21 cellular contexts compared by ENCODE assay signal in the genomic region with DNA sequence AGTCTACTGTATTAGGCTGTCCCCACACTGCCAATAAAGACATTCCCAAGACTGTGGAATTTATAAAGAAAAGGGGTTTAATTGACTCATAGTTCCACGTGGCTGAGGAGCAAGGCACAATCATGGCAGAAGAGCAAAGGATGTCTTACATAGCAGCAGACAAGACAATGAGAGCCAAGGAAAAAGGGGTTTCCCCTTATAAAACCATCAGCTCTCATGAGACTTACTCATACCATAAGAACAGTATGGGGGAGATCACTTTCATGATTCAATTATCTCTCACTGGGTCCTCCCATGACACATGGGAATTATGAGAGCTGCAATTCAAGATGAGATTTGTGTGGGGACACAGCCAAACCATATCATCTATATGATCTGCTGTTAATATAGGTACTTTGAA. TPM values are rescaled to one million over a fixed set of nuclear protein-coding genes. Genes with fewer than 3 reads are reported as not detected.
DNase-seq lines count a peak whose midpoint lies in the region; ATAC-seq, FAIRE-seq and TF ChIP-seq lines count a peak whose summit lies in the region.
"Had no signal": no experiment of that assay in that cellular context is flagged by ENCODE, and none has a peak within 500 bp of the region (broad histone marks: within the 10 kb centered on the region; RNA-seq: fewer than 3 reads in every experiment).

No MANE protein-coding gene starts in this region.

- POLR2A ChIA-PET in GM12878 (lab: Charles Lee) (no interaction called here), Caco-2 (lab: Charles Lee) (no interaction called here)

- H3K79me2 ChIP-seq in GM12878 (ENCODE audit: control insufficient read depth, insufficient read depth, low read length), result no peaks in the 10 kb centered on the region

- H3K27me3 Mint-ChIP-seq in activated naive CD4-positive, alpha-beta T cell treated with anti-CD3 and anti-CD28 coated beads for 36 hours (ENCODE audit: low read depth), result peaks cover 46% of the 10 kb centered on the region
- peaks cover 32% of the 10 kb centered on the region for H3K27me3 Mint-ChIP-seq in T-helper 2 cell treated with Interferon-gamma antibody and Interleukin-4, amounts not matched to agents 5 μg/mL and 100 μg/mL, for 36 hours (ENCODE audit: low read depth)
- H3K27me3 Mint-ChIP-seq in Caco-2 (ENCODE audit: insufficient read depth, unreplicated experiment), result peaks cover 4% of the 10 kb centered on the region

- BruUV-seq in GM12878 (replicated peaks; lab: Mats Ljungman, UMichigan) (no TSS peak), Caco-2 (replicated peaks; lab: Mats Ljungman, UMichigan) (no TSS peak)

- H3K36me3 ChIP-seq in GM12878 (ENCODE audit: control insufficient read depth in 2 of 2, insufficient read depth in 2 of 2, low read length in 1 of 2) (no peaks in the 10 kb centered on the region), Caco-2 (ENCODE audit: control insufficient read depth, insufficient read depth, low read length) (no peaks in the 10 kb centered on the region)
- H3K36me3 ChIP-seq: BLaER1 had no signal

- no peak for TF ChIP-seq CTCF in GM12878 (IDR thresholded peaks at IDR 0.05 in 2 of 3, conservative IDR thresholded peaks at IDR 0.05 in 1 of 3; ENCODE audit: control insufficient read depth in 2 of 3, extremely low read depth in 1 of 3, insufficient read depth in 1 of 3, low read depth in 3 of 3, low read length in 3 of 3)
- no peak for TF ChIP-seq CTCF in Caco-2 (IDR thresholded peaks at IDR 0.05; ENCODE audit: insufficient read depth in 1 of 2, low read depth in 1 of 2, low read length in 1 of 2, severe bottlenecking in 1 of 2, unreplicated experiment in 1 of 2)

- intact Hi-C loops in activated naive CD4-positive, alpha-beta T cell treated with anti-CD3 and anti-CD28 coated beads for 36 hours (cut with micrococcal nuclease), result loop anchor here (1.0 to 5.0 kb wide), 2 partner anchors 72 to 245 kb away; no protein-coding TSS in a partner anchor
- intact Hi-C loops in GM12878 (cut with micrococcal nuclease; ENCODE audit: unreplicated experiment) (no loop called here), Caco-2 (cut with micrococcal nuclease; ENCODE audit: unreplicated experiment) (no loop called here)

- H2AFZ ChIP-seq in GM12878 (ENCODE audit: control insufficient read depth, low read depth, low read length), result no peak overlapping the region

- no peak overlapping the region for H3K4me3 Mint-ChIP-seq in activated naive CD4-positive, alpha-beta T cell treated with anti-CD3 and anti-CD28 coated beads for 36 hours
- H3K4me3 Mint-ChIP-seq in T-helper 2 cell treated with Interferon-gamma antibody and Interleukin-4, amounts not matched to agents 5 μg/mL and 100 μg/mL, for 36 hours, result no peak overlapping the region
- H3K4me3 Mint-ChIP-seq in stimulated activated effector memory CD8-positive, alpha-beta T cell treated with anti-CD3 and anti-CD28 coated beads, Interleukin-12 subunit alpha, Interleukin-12 subunit beta, amount 100 ng/mL, for 72 hours, result no peak overlapping the region
- H3K4me3 Mint-ChIP-seq in Caco-2 (ENCODE audit: unreplicated experiment), result no peak overlapping the region
- H3K4me3 Mint-ChIP-seq: CD4-positive, alpha-beta memory T cell; H9; HFFc6 had no signal

- H4K20me1 ChIP-seq in GM12878 (ENCODE audit: control insufficient read depth, insufficient read depth), result no peaks in the 10 kb centered on the region
- H4K20me1 ChIP-seq: BLaER1 had no signal

- no peak for TF ChIP-seq EP300 in GM12878 (IDR thresholded peaks at IDR 0.05; ENCODE audit: borderline replicate concordance in 1 of 2, control insufficient read depth in 1 of 2, low read depth in 2 of 2, low read length in 2 of 2)

- RAD21 ChIA-PET in GM12878 (lab: Charles Lee; ENCODE audit: unreplicated experiment), result interaction anchor here (0.9 kb wide), 1 partner anchor 55 kb away, joined by 3 read pairs; no protein-coding TSS in a partner anchor

- peak; percentile 99 for ATAC-seq in activated naive CD4-positive, alpha-beta T cell treated with anti-CD3 and anti-CD28 coated beads, Interleukin-2, amount 50 U/mL, for 72 hours
- ATAC-seq in GM12878 (peak; percentile 49; the same call in 2 of the 3 replicates), HG02981 (IDR thresholded peaks at IDR 0.05; ENCODE audit: unreplicated experiment) (no peak)
- ATAC-seq in stimulated activated effector memory CD8-positive, alpha-beta T cell treated with anti-CD3 and anti-CD28 coated beads, Interleukin-12 subunit alpha, Interleukin-12 subunit beta, amount 100 ng/mL, for 72 hours, result peak; percentile 93

- H3K9ac ChIP-seq in GM12878 (ENCODE audit: control insufficient read depth, insufficient read depth, low read length), result no peak overlapping the region
- H3K9ac ChIP-seq: BLaER1 had no signal

- no peak for TF ChIP-seq RAD21 in GM12878 (IDR thresholded peaks at IDR 0.05; ENCODE audit: insufficient read depth, low read depth, low read length)

- H3K4me3 ChIP-seq in GM12878, result no peak overlapping the region
- H3K4me3 ChIP-seq in Caco-2 (ENCODE audit: low read depth, low read length), result no peak overlapping the region
- H3K4me3 ChIP-seq: BLaER1 had no signal

- WGBS in GM12878 (ENCODE audit: insufficient coverage, insufficient replicate concordance, low lambda C conversion rate, missing lambda C conversion rate), result 0% methylated on average over 1 of the region's 1 CpG

- no peak overlapping the region for H3K27ac ChIP-seq in GM12878 (ENCODE audit: control insufficient read depth, insufficient read depth)
- H3K27ac ChIP-seq: BLaER1 had no signal

- TF ChIP-seq POLR2A in GM12878 (IDR thresholded peaks at IDR 0.05; ENCODE audit: low read depth, low read length), result no peak

- SMC1A ChIA-PET in GM12878 (lab: Charles Lee; ENCODE audit: uncharacterized antibody, unreplicated experiment), result interaction anchor here (1.0 kb wide), 1 partner anchor 64 kb away, joined by 3 read pairs; no protein-coding TSS in a partner anchor

- H3K4me1 ChIP-seq in GM12878 (ENCODE audit: control insufficient read depth, insufficient read depth, low read length) (no peaks in the 10 kb centered on the region), Caco-2 (no peaks in the 10 kb centered on the region)
- H3K4me1 ChIP-seq: BLaER1 had no signal

- DNase-seq in activated naive CD4-positive, alpha-beta T cell treated with anti-CD3 and anti-CD28 coated beads, Interleukin-2, amount 50 U/mL, for 72 hours (ENCODE audit: low spot score in 2 of 2), result no peak
- DNase-seq in activated naive CD4-positive, alpha-beta T cell treated with anti-CD3 and anti-CD28 coated beads for 36 hours, result no peak
- peak; percentile 17 for DNase-seq in T-helper 2 cell treated with Interferon-gamma antibody and Interleukin-4, amounts not matched to agents 5 μg/mL and 100 μg/mL, for 36 hours (ENCODE audit: low spot score)
- DNase-seq in GM12878 (ENCODE audit: low read depth, low spot score) (no peak), NCI-H82 (lab: John Stamatoyannopoulos, UW) (no peak), Caco-2 (no peak)
- DNase-seq in stimulated activated effector memory CD8-positive, alpha-beta T cell treated with anti-CD3 and anti-CD28 coated beads, Interleukin-12 subunit alpha, Interleukin-12 subunit beta, amount 100 ng/mL, for 72 hours (ENCODE audit: low spot score in 2 of 2), result no peak
- DNase-seq: ACHN; CD4-positive, alpha-beta memory T cell; DND-41; H9; HFFc6; Kasumi-1; NCI-H1417; NCI-H187; NCI-H446; NCI-H526; Right ventricle myocardium superior had no signal

- peaks cover 0 to 6% of the 10 kb centered on the region in 2 donors for H3K36me3 Mint-ChIP-seq in activated naive CD4-positive, alpha-beta T cell treated with anti-CD3 and anti-CD28 coated beads, Interleukin-2, amount 50 U/mL, for 72 hours
- H3K36me3 Mint-ChIP-seq in activated naive CD4-positive, alpha-beta T cell treated with anti-CD3 and anti-CD28 coated beads for 36 hours (ENCODE audit: low read depth), result peaks cover 2% of the 10 kb centered on the region
- no peaks in the 10 kb centered on the region for H3K36me3 Mint-ChIP-seq in T-helper 2 cell treated with Interferon-gamma antibody and Interleukin-4, amounts not matched to agents 5 μg/mL and 100 μg/mL, for 36 hours (ENCODE audit: low read depth)
- no peaks in the 10 kb centered on the region for H3K36me3 Mint-ChIP-seq in stimulated activated effector memory CD8-positive, alpha-beta T cell treated with anti-CD3 and anti-CD28 coated beads, Interleukin-12 subunit alpha, Interleukin-12 subunit beta, amount 100 ng/mL, for 72 hours
- H3K36me3 Mint-ChIP-seq in Caco-2 (ENCODE audit: insufficient read depth, unreplicated experiment), result no peaks in the 10 kb centered on the region
- H3K36me3 Mint-ChIP-seq: CD4-positive, alpha-beta memory T cell had no signal

- H3K9me3 ChIP-seq in GM12878 (replicated peaks; ENCODE audit: control insufficient read depth, insufficient read depth, low read length), result no peaks in the 10 kb centered on the region
- no peaks in the 10 kb centered on the region for H3K9me3 ChIP-seq in Caco-2
- H3K9me3 ChIP-seq: BLaER1 had no signal

- H3K9me3 Mint-ChIP-seq in activated naive CD4-positive, alpha-beta T cell treated with anti-CD3 and anti-CD28 coated beads, Interleukin-2, amount 50 U/mL, for 72 hours, result peaks cover 4 to 8% of the 10 kb centered on the region in 2 donors
- H3K9me3 Mint-ChIP-seq in activated naive CD4-positive, alpha-beta T cell treated with anti-CD3 and anti-CD28 coated beads for 36 hours, result peaks cover 11% of the 10 kb centered on the region
- H3K9me3 Mint-ChIP-seq in T-helper 2 cell treated with Interferon-gamma antibody and Interleukin-4, amounts not matched to agents 5 μg/mL and 100 μg/mL, for 36 hours, result no peaks in the 10 kb centered on the region
- H3K9me3 Mint-ChIP-seq in stimulated activated effector memory CD8-positive, alpha-beta T cell treated with anti-CD3 and anti-CD28 coated beads, Interleukin-12 subunit alpha, Interleukin-12 subunit beta, amount 100 ng/mL, for 72 hours, result no peaks in the 10 kb centered on the region
- H3K9me3 Mint-ChIP-seq in Caco-2 (ENCODE audit: unreplicated experiment), result no peaks in the 10 kb centered on the region
- H3K9me3 Mint-ChIP-seq: H9, HFFc6 had no signal

- no peak overlapping the region for H3K27ac Mint-ChIP-seq in activated naive CD4-positive, alpha-beta T cell treated with anti-CD3 and anti-CD28 coated beads, Interleukin-2, amount 50 U/mL, for 72 hours
- no peak overlapping the region for H3K27ac Mint-ChIP-seq in activated naive CD4-positive, alpha-beta T cell treated with anti-CD3 and anti-CD28 coated beads for 36 hours
- no peak overlapping the region for H3K27ac Mint-ChIP-seq in T-helper 2 cell treated with Interferon-gamma antibody and Interleukin-4, amounts not matched to agents 5 μg/mL and 100 μg/mL, for 36 hours
- H3K27ac Mint-ChIP-seq in stimulated activated effector memory CD8-positive, alpha-beta T cell treated with anti-CD3 and anti-CD28 coated beads, Interleukin-12 subunit alpha, Interleukin-12 subunit beta, amount 100 ng/mL, for 72 hours, result no peak overlapping the region
- no peak overlapping the region for H3K27ac Mint-ChIP-seq in Caco-2 (ENCODE audit: unreplicated experiment)
- H3K27ac Mint-ChIP-seq: CD4-positive, alpha-beta memory T cell; H9; HFFc6 had no signal

- in situ Hi-C loops in GM12878 (cut with MboI), result no loop called here

- peaks cover 5% of the 10 kb centered on the region for H3K4me1 Mint-ChIP-seq in activated naive CD4-positive, alpha-beta T cell treated with anti-CD3 and anti-CD28 coated beads for 36 hours (ENCODE audit: low read depth)
- H3K4me1 Mint-ChIP-seq in T-helper 2 cell treated with Interferon-gamma antibody and Interleukin-4, amounts not matched to agents 5 μg/mL and 100 μg/mL, for 36 hours (ENCODE audit: low read depth), result no peaks in the 10 kb centered on the region
- H3K4me1 Mint-ChIP-seq in stimulated activated effector memory CD8-positive, alpha-beta T cell treated with anti-CD3 and anti-CD28 coated beads, Interleukin-12 subunit alpha, Interleukin-12 subunit beta, amount 100 ng/mL, for 72 hours, result no peaks in the 10 kb centered on the region
- no peaks in the 10 kb centered on the region for H3K4me1 Mint-ChIP-seq in Caco-2 (ENCODE audit: low read depth, unreplicated experiment)
- H3K4me1 Mint-ChIP-seq: CD4-positive, alpha-beta memory T cell; H9 had no signal

- CTCF ChIA-PET in activated naive CD4-positive, alpha-beta T cell treated with anti-CD3 and anti-CD28 coated beads for 36 hours (lab: Charles Lee), result no interaction called here
- CTCF ChIA-PET in GM12878 (lab: Yijun Ruan, JAX), result no interaction called here
- CTCF ChIA-PET in Caco-2 (lab: Charles Lee), result no interaction called here

- no peak overlapping the region for H3K4me2 ChIP-seq in GM12878 (ENCODE audit: control insufficient read depth, insufficient read depth)
- H3K4me2 ChIP-seq: BLaER1 had no signal

- no peak for FAIRE-seq in GM12878 (lab: Jason Lieb, UNC)
- FAIRE-seq: GM12891 had no signal

- H3K27me3 ChIP-seq in GM12878 (replicated peaks in 1 of 2; ENCODE audit: control insufficient read depth in 2 of 2, insufficient read depth in 2 of 2, low read length in 1 of 2) (no peaks in the 10 kb centered on the region), Caco-2 (replicated peaks; ENCODE audit: control insufficient read depth, insufficient read depth, low read length) (no peaks in the 10 kb centered on the region)
- H3K27me3 ChIP-seq: BLaER1 had no signal

RNA-seq across cellular contexts. Expression of a gene that starts 14.8 kb away (rescaled TPM):
- not detected for total RNA-seq in activated naive CD4-positive, alpha-beta T cell treated with anti-CD3 and anti-CD28 coated beads, Interleukin-2, amount 50 U/mL, for 72 hours
- total RNA-seq in activated naive CD4-positive, alpha-beta T cell treated with anti-CD3 and anti-CD28 coated beads for 36 hours, result under 1 TPM; 0.29 to 0.30 TPM
- not detected in 2 replicates for total RNA-seq in GM12878 (2013; cell fraction: nucleolus; rRNA removed)
- total RNA-seq in GM12878 (2014; rRNA removed) (0.16 and 0.28 TPM in 2 replicates), GM12878 (2014; rRNA removed; fragmentation: Illumina TruSeq; extraction: Trizol) (not detected in 2 replicates), GM12878 (2021) (0.05 TPM in 1 of 2 replicates, not detected in the other), Caco-2 (2022) (2.5 and 2.7 TPM in 2 replicates)
- not detected for polyA plus RNA-seq in GM12878 (2011; ENCODE audit: low read depth)
- polyA plus RNA-seq in GM12878 (2011; rRNA removed) (0.53 and 0.79 TPM in 2 replicates), GM12878 (2014; fragmentation: Illumina TruSeq; extraction: Trizol) (0.01 TPM in 1 of 2 replicates, not detected in the other), GM12878 (2014; fragmentation: Nextera tagmentation; extraction: Ambion mirVana) (under 1 TPM in 1 of 2 experiments, not detected in 1; 0.13 TPM), GM12878 (2014; rRNA removed) (0.09 TPM in 1 of 2 replicates, not detected in the other), GM12878 (2016; fragmentation: Nextera tagmentation; extraction: Ambion mirVana) (not detected)
- polyA plus RNA-seq in GM12878 (2011; cell fraction: cytosol; rRNA removed), result 0.46 and 0.47 TPM in 2 replicates
- 1.1 and 2.7 TPM in 2 replicates for polyA plus RNA-seq in GM12878 (2011; cell fraction: nucleus; rRNA removed)
- polyA plus RNA-seq in GM12878 (2012), result 0.13 TPM in 1 of 2 replicates, not detected in the other
- 1.2 and 1.4 TPM in 2 replicates for polyA minus RNA-seq in GM12878 (2011; rRNA and poly(A)+ RNA removed)
- not detected in 2 replicates for polyA minus RNA-seq in GM12878 (2011; cell fraction: cytosol; rRNA and poly(A)+ RNA removed)
- polyA minus RNA-seq in GM12878 (2011; cell fraction: nucleus; rRNA and poly(A)+ RNA removed), result 0.24 and 2.1 TPM in 2 replicates
- total RNA-seq: CD4-positive, alpha-beta memory T cell; HFFc6; Right ventricle myocardium superior had no signal
- polyA plus RNA-seq: CD4-positive, alpha-beta memory T cell had no signal
